Comparison of ENCODE assay signal across 27 cellular contexts in the genomic region with DNA sequence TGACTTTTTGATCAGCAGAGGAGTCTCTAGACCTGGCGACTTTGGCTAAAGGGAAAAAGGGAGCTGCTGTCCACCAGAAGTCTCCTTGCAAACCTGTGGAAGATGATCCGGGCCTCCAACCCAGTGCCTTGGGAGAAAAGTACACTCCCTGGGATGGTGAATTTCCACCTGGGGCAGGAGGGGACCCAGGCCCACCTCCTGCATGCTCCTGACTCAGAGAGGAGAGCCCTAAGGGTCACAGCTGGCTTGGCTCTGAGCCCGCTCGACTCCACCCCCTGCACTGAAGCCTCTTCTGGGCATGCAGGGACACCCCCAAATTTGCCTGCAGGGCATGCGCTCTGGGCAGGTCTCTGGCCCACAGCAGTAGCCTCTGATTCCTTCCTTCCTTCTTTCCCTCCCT.
"Had no signal": no experiment of that assay in that cellular context is flagged by ENCODE, and none has a peak within 500 bp of the region (broad histone marks: within the 10 kb centered on the region; RNA-seq: fewer than 3 reads in every experiment).

No MANE protein-coding gene starts in this region.

- H3K36me3 Mint-ChIP-seq: naive B cell had no signal

- H3K4me3 ChIP-seq: heart right ventricle, left lung, lower lobe of right lung, ovary, psoas muscle, smooth muscle cell, thoracic aorta, uterus had no signal

- ATAC-seq: activated CD4-positive, alpha-beta T cell treated with anti-CD3 and anti-CD28 coated beads for 36 hours; activated CD8-positive, alpha-beta T cell treated with anti-CD3 and anti-CD28 coated beads, Interleukin-2, amount 10 ng/mL, durations not matched to agents 7 days and 5 days; esophagus mucosa; heart right ventricle; left lung; lower lobe of right lung; psoas muscle; stimulated activated naive CD8-positive, alpha-beta T cell treated with anti-CD3 and anti-CD28 coated beads, Interleukin-15, Interleukin-2, amounts not matched to agents 100 U/mL and 50 U/mL, for 24 hours had no signal

- H3K36me3 ChIP-seq: heart right ventricle, left lung, lower lobe of right lung, neutrophil, ovary, thoracic aorta, uterus had no signal

- H3K9me3 ChIP-seq: heart right ventricle, left lung, lower lobe of right lung, neutrophil, ovary, psoas muscle, thoracic aorta, uterus had no signal

- H3K4me1 Mint-ChIP-seq: nephron progenitor cell had no signal

- DNase-seq: activated CD4-positive, alpha-beta T cell treated with anti-CD3 and anti-CD28 coated beads for 36 hours; activated CD4-positive, CD25-positive, alpha-beta regulatory T cell; activated CD8-positive, alpha-beta T cell treated with anti-CD3 and anti-CD28 coated beads, Interleukin-2, amount 10 ng/mL, durations not matched to agents 7 days and 5 days; activated gamma-delta T cell treated with Interleukin-2 at 50 U/mL for 16 hours; activated naive CD4-positive, alpha-beta T cell treated with anti-CD3 and anti-CD28 coated beads, Interleukin-2, amount 50 U/mL, for 16 hours; activated T-cell treated with anti-CD3 and anti-CD28 coated beads, Interleukin-2, amount 50 U/mL, for 24 hours; amniotic stem cell; caudate nucleus; endodermal cell; foreskin melanocyte; heart right ventricle; left lung; lower lobe of right lung; naive B cell; nephron progenitor cell; ovary; psoas muscle; stimulated activated CD4-positive, alpha-beta T cell treated with anti-CD3 and anti-CD28 coated beads, Interleukin-1b, Interleukin-23, amount 100 ng/mL, for 48 hours; stimulated activated CD4-positive, alpha-beta T cell treated with anti-CD3 and anti-CD28 coated beads, Interleukin-4, amount 100 ng/mL, for 4 hours; stimulated activated naive CD8-positive, alpha-beta T cell treated with anti-CD3 and anti-CD28 coated beads, Interleukin-15, Interleukin-2, amounts not matched to agents 100 U/mL and 50 U/mL, for 24 hours; T-helper 1 cell; trophoblast cell; uterus had no signal

- H3K27me3 ChIP-seq: heart right ventricle, left lung, neutrophil, ovary, uterus had no signal

- H3K4me3 Mint-ChIP-seq: activated CD4-positive, alpha-beta T cell treated with anti-CD3 and anti-CD28 coated beads for 36 hours; activated CD8-positive, alpha-beta T cell treated with anti-CD3 and anti-CD28 coated beads, Interleukin-2, amount 10 ng/mL, durations not matched to agents 7 days and 5 days; activated T-cell treated with anti-CD3 and anti-CD28 coated beads, Interleukin-2, amount 50 U/mL, for 24 hours; endodermal cell; naive B cell; nephron progenitor cell had no signal

- H3K27me3 Mint-ChIP-seq: activated CD4-positive, alpha-beta T cell treated with anti-CD3 and anti-CD28 coated beads for 36 hours; activated T-cell treated with anti-CD3 and anti-CD28 coated beads, Interleukin-2, amount 50 U/mL, for 24 hours had no signal

- H3K27ac ChIP-seq: heart right ventricle, left lung, lower lobe of right lung, neutrophil, ovary, psoas muscle, thoracic aorta, uterus had no signal

- H3K9me3 Mint-ChIP-seq: activated T-cell treated with anti-CD3 and anti-CD28 coated beads, Interleukin-2, amount 50 U/mL, for 24 hours; endodermal cell; naive B cell; nephron progenitor cell had no signal

- H3K4me1 ChIP-seq: left lung, lower lobe of right lung, psoas muscle, uterus had no signal

- H3K27ac Mint-ChIP-seq: activated T-cell treated with anti-CD3 and anti-CD28 coated beads, Interleukin-2, amount 50 U/mL, for 24 hours; endodermal cell; naive B cell had no signal
